In genomic region chr14:39446131-39446744, GRCh38 we compare ENCODE assay signal across 12 cellular contexts. TPM values are rescaled to one million over a fixed set of nuclear protein-coding genes. Genes with fewer than 3 reads are reported as not detected.
A peak's percentile ranks its signal among the peaks of the same experiment; 100 is the strongest.
DNase-seq lines count a peak whose midpoint lies in the region; ATAC-seq and TF ChIP-seq lines count a peak whose summit lies in the region.
"Had no signal": no experiment of that assay in that cellular context is flagged by ENCODE, and none has a peak within 500 bp of the region (broad histone marks: within the 10 kb centered on the region; RNA-seq: fewer than 3 reads in every experiment).

No MANE protein-coding gene starts in this region.

- peaks cover 0 to 6% (median 3%) of the 10 kb centered on the region in 3 donors for H3K36me3 Mint-ChIP-seq in naive thymus-derived CD8-positive, alpha-beta T cell
- H3K36me3 Mint-ChIP-seq: CD4-positive, alpha-beta memory T cell had no signal

- no peaks in the 10 kb centered on the region for H3K27me3 ChIP-seq in BE2C

- peaks cover 0 to under 1% (median 0%) of the 10 kb centered on the region in 5 donors for H3K27me3 Mint-ChIP-seq in naive thymus-derived CD8-positive, alpha-beta T cell

- DNase-seq in NCI-H69 (lab: John Stamatoyannopoulos, UW): peak; percentile 36
- no peak for DNase-seq in BE2C
- DNase-seq in naive thymus-derived CD8-positive, alpha-beta T cell: no peak
- DNase-seq in retina: no peak
- no peak for DNase-seq in NCI-H446 treated with DMSO at 0.1 percent for 48 hours (lab: John Stamatoyannopoulos, UW)
- DNase-seq: CD4-positive, alpha-beta memory T cell; stimulated activated CD4-positive, alpha-beta T cell treated with anti-CD3 and anti-CD28 coated beads, Interleukin-4, amount 100 ng/mL, for 24 hours; T-helper 17 cell had no signal

- H3K4me3 Mint-ChIP-seq in naive thymus-derived CD8-positive, alpha-beta T cell: no peak overlapping the region
- H3K4me3 Mint-ChIP-seq: CD4-positive, alpha-beta memory T cell; T-helper 17 cell had no signal

- H3K4me1 Mint-ChIP-seq in naive thymus-derived CD8-positive, alpha-beta T cell: peaks cover 0 to 3% (median 0%) of the 10 kb centered on the region in 4 donors

- ATAC-seq in GM18867 (IDR thresholded peaks at IDR 0.05; ENCODE audit: unreplicated experiment) (peak; percentile 57), GM21367 (IDR thresholded peaks at IDR 0.05; ENCODE audit: unreplicated experiment) (peak; percentile 63), HG02981 (IDR thresholded peaks at IDR 0.05; ENCODE audit: unreplicated experiment) (peak; percentile 32)
- no peak for ATAC-seq in naive thymus-derived CD8-positive, alpha-beta T cell
- ATAC-seq: T-helper 17 cell had no signal

- no peaks in the 10 kb centered on the region for H3K4me1 ChIP-seq in BE2C
- H3K4me1 ChIP-seq: prostate gland had no signal

- H3K9me3 ChIP-seq in BE2C: no peaks in the 10 kb centered on the region
- H3K9me3 ChIP-seq: prostate gland had no signal

- H3K4me3 ChIP-seq in BE2C (ENCODE audit: low read depth, low read length): no peak overlapping the region
- H3K4me3 ChIP-seq: prostate gland had no signal

- H3K9me3 Mint-ChIP-seq in naive thymus-derived CD8-positive, alpha-beta T cell: peaks cover 0 to 3% (median 0%) of the 10 kb centered on the region in 9 donors

- no peak for TF ChIP-seq CTCF in BE2C (IDR thresholded peaks at IDR 0.05; ENCODE audit: low read depth, low read length)

- no peaks in the 10 kb centered on the region for H3K36me3 ChIP-seq in BE2C
- H3K36me3 ChIP-seq: prostate gland had no signal

- H3K27ac Mint-ChIP-seq in naive thymus-derived CD8-positive, alpha-beta T cell: no peak overlapping the region
- H3K27ac Mint-ChIP-seq: CD4-positive, alpha-beta memory T cell had no signal

- POLR2A ChIA-PET in naive thymus-derived CD8-positive, alpha-beta T cell (lab: Charles Lee): no interaction called here

RNA-seq across cellular contexts. Expression of gene FBXO33, which starts 14.0 kb away (rescaled TPM):
- 13.0 TPM for polyA plus RNA-seq in BE2C (2012; ENCODE audit: insufficient read depth, insufficient read length, low read depth)
- 10 to 100 TPM; 29.9 to 31.6 TPM for total RNA-seq in naive thymus-derived CD8-positive, alpha-beta T cell
- 10 to 100 TPM; 14.7 to 24.1 (median 19.3) TPM for polyA plus RNA-seq in naive thymus-derived CD8-positive, alpha-beta T cell

Comparison
In these comparisons a context has a peak if more than half of its experiments do, and no peak if none do; other contexts are left out.
1. ATAC-seq: peak in GM18867 (single experiment), GM21367 (single experiment) and HG02981 (single experiment); none in naive thymus-derived CD8-positive, alpha-beta T cell (0 of 2).